In genomic region chr17:35795007-35795870, GRCh38 we compare ENCODE assay signal across 7 cellular contexts. TPM values are rescaled to one million over a fixed set of nuclear protein-coding genes. Genes with fewer than 3 reads are reported as not detected.
DNase-seq lines count a peak whose midpoint lies in the region; ATAC-seq and TF ChIP-seq lines count a peak whose summit lies in the region.

Gene MMP28 (minus strand): TSS chr17:35795641. CDS start chr17:35795377, 264 bp downstream.

- peaks cover 60% of the 10 kb centered on the region for H3K27me3 ChIP-seq in H7 (ENCODE audit: control insufficient read depth, insufficient read depth, low read length)
- H3K27me3 ChIP-seq in ascending aorta: no peaks in the 10 kb centered on the region
- H3K27me3 ChIP-seq in iPS DF 6.9 (ENCODE audit: control insufficient read depth, insufficient read depth, low read length): peaks cover 27% of the 10 kb centered on the region

- peaks cover 0 to 3% of the 10 kb centered on the region in 2 donors for H3K4me1 ChIP-seq in ascending aorta
- H3K4me1 ChIP-seq in iPS DF 6.9 (ENCODE audit: control insufficient read depth, insufficient read depth, low read length): 0 out of 2 replicates have a peak, but pooled peaks cover 1% of the 10 kb centered on the region

- TF ChIP-seq CTCF in ascending aorta (IDR thresholded peaks at IDR 0.05): no peak

- intact Hi-C loops in ascending aorta (cut with DNase I): no loop called here

- peak within 1 kb of the TSS in 1 of 2 donors; percentile 13 for H3K27ac ChIP-seq in ascending aorta
- no peak within 1 kb of the TSS for H3K27ac ChIP-seq in iPS DF 6.9 (ENCODE audit: low read length)

- H3K4me3 ChIP-seq in H7 (ENCODE audit: insufficient read depth, low read depth, low read length): peak within 1 kb of the TSS; percentile 50
- H3K4me3 ChIP-seq in ascending aorta: peak within 1 kb of the TSS; percentile 54 to 67
- peak within 1 kb of the TSS; percentile 61; the same call in 1 of the 2 replicates for H3K4me3 ChIP-seq in iPS DF 6.9 (ENCODE audit: low read length)
- peak within 1 kb of the TSS; percentile 57 for H3K4me3 ChIP-seq in skeletal muscle cell (ENCODE audit: low read depth, low read length)

- DNase-seq in H7 (peak; percentile 91), RPMI8226 (peak; percentile 45), ascending aorta (ENCODE audit: low spot score in 2 of 2) (peak in 1 of 2 donors; percentile 68), iPS DF 6.9 (ENCODE audit: low read depth, low spot score) (no peak), skeletal muscle cell (ENCODE audit: low read depth) (no peak), G401 (ENCODE audit: low spot score) (no peak)

- ATAC-seq in HG02852 (IDR thresholded peaks at IDR 0.05; ENCODE audit: unreplicated experiment): no peak

- no CpG with 5 or more reads among the region's 89 CpGs for WGBS in iPS DF 6.9 (ENCODE audit: insufficient coverage, insufficient read length)

- H3K9me3 ChIP-seq in ascending aorta: no peaks in the 10 kb centered on the region
- no peaks in the 10 kb centered on the region for H3K9me3 ChIP-seq in iPS DF 6.9 (ENCODE audit: control insufficient read depth, insufficient read depth, low read length)

- in situ Hi-C loops in G401 (cut with HindIII; ENCODE audit: low sequenced_read_pairs): no loop called here

- H3K36me3 ChIP-seq in H7 (replicated peaks; ENCODE audit: control insufficient read depth, insufficient read depth, low read length) (no peaks in the 10 kb centered on the region), ascending aorta (no peaks in the 10 kb centered on the region), iPS DF 6.9 (ENCODE audit: control insufficient read depth, insufficient read depth, low read length) (peaks cover 4% of the 10 kb centered on the region; the same call in 1 of the 2 replicates)

RNA-seq across cellular contexts. Expression of gene MMP28, which starts in this region (rescaled TPM):
- total RNA-seq in H7 (2014; rRNA removed; shearing (Covaris generic)): not detected in 2 replicates
- total RNA-seq in ascending aorta: 44.6 TPM
- not detected in 2 replicates for total RNA-seq in G401 (2014; rRNA removed; shearing (Covaris generic))

Comparison
In these comparisons a context has a peak if more than half of its experiments do, and no peak if none do; other contexts are left out.
1. RNA of gene MMP28 (total RNA-seq): 44.6 TPM in ascending aorta (single experiment); not detected in H7 and not detected in G401; every median in the first group is over 10 times any median in the second.
2. Peak in DNase-seq and H3K4me3 ChIP-seq in H7; RNA of the gene not detected or under 1 TPM.
3. Peak in every context shown above with its lines, with median percentiles within 50 percentile points of each other: H3K4me3 ChIP-seq.